Comparison of ENCODE assay signal across 8 cellular contexts in genomic region chr2:171999604-172000469, GRCh38.
DNase-seq lines count a peak whose midpoint lies in the region; ATAC-seq and TF ChIP-seq lines count a peak whose summit lies in the region.

TSS of gene METAP1D (plus strand) at chr2:171999953. CDS start at chr2:171999970, 17 bp downstream.

- peak within 1 kb of the TSS; percentile 58 for H3K4me3 ChIP-seq in astrocyte of the spinal cord (ENCODE audit: low read depth, low read length)
- peak within 1 kb of the TSS; percentile 96 for H3K4me3 ChIP-seq in retinal pigment epithelial cell (ENCODE audit: low read length)

- no peak for TF ChIP-seq CTCF in astrocyte of the spinal cord (IDR thresholded peaks at IDR 0.05; ENCODE audit: low read depth, low read length)
- TF ChIP-seq CTCF in retinal pigment epithelial cell (conservative IDR thresholded peaks at IDR 0.05; ENCODE audit: low read depth, low read length): no peak

- DNase-seq in NK-92 treated with Interleukin-12 subunit alpha and Interleukin-12 subunit beta, amount 100 ng/mL, for 24 hours (lab: John Stamatoyannopoulos, UW): peak; percentile 91
- DNase-seq in NK-92 (lab: John Stamatoyannopoulos, UW; ENCODE audit: unreplicated experiment) (no peak), NCI-H2029 (lab: John Stamatoyannopoulos, UW) (peak; percentile 84), T1000 (lab: John Stamatoyannopoulos, UW) (peak; percentile 88), astrocyte of the spinal cord (ENCODE audit: low read depth, low spot score) (peak; percentile 92), hypothalamus (lab: John Stamatoyannopoulos, UW) (peak; percentile 22 to 96 (median 85)), retinal pigment epithelial cell (ENCODE audit: low read depth) (peak; percentile 68)

- peak; percentile 92 for ATAC-seq in HG03025 (IDR thresholded peaks at IDR 0.05; ENCODE audit: low FRiP score, unreplicated experiment)

- in situ Hi-C loops in astrocyte of the spinal cord (cut with HindIII; ENCODE audit: low sequenced_read_pairs): no loop called here
